8 cellular contexts compared by ENCODE assay signal in genomic region chr19:39409207-39409885, GRCh38. TPM values are rescaled to one million over a fixed set of nuclear protein-coding genes. Genes with fewer than 3 reads are reported as not detected.
DNase-seq lines count a peak whose midpoint lies in the region; ATAC-seq and TF ChIP-seq lines count a peak whose summit lies in the region.

No MANE protein-coding gene starts in this region.

- peak overlapping the region; percentile 54 for H4K8ac ChIP-seq in neuronal stem cell (ENCODE audit: low read depth, low read length)

- CTCF ChIA-PET in CD4-positive, alpha-beta T cell (lab: Charles Lee), result interaction anchor here (3.4 kb wide), 1 partner anchor 12 kb away, joined by 21 read pairs; no protein-coding TSS in a partner anchor

- H3K4ac ChIP-seq in neuronal stem cell (ENCODE audit: low read length), result no peak overlapping the region

- peak overlapping the region; percentile 84 for H3K4me2 ChIP-seq in neuronal stem cell (ENCODE audit: insufficient read depth, low read length, poor library complexity, severe bottlenecking)

- intact Hi-C loops in CD4-positive, alpha-beta T cell (cut with DNase I, micrococcal nuclease), result no loop called here
- intact Hi-C loops in testis (cut with DNase I; ENCODE audit: low total_unique reads), result no loop called here

- peak; percentile 5 for ATAC-seq in CD4-positive, alpha-beta T cell (ENCODE audit: poor library complexity)
- ATAC-seq in foreskin keratinocyte, result peak; percentile 11
- ATAC-seq in GM21619 (IDR thresholded peaks at IDR 0.05; ENCODE audit: unreplicated experiment), result no peak

- H3K27ac Mint-ChIP-seq in CD4-positive, alpha-beta T cell, result peak overlapping the region; percentile 98

- H3K14ac ChIP-seq in neuronal stem cell (ENCODE audit: low read length), result no peak overlapping the region

- under 1% methylated on average over 44 of the region's 47 CpGs for WGBS in HUES64
- no CpG with 5 or more reads among the region's 47 CpGs for WGBS in neuronal stem cell (ENCODE audit: extremely low coverage in 2 of 2, insufficient read length in 2 of 2, insufficient replicate concordance in 1 of 2), 2 donors
- WGBS in testis, 2 donors, result 1% methylated on average over 12 to 29 of the region's 47 CpGs

- H3K27me3 Mint-ChIP-seq in CD4-positive, alpha-beta T cell, result peaks cover 12% of the 10 kb centered on the region

- TF ChIP-seq POLR2A in Peyer's patch (IDR thresholded peaks at IDR 0.05) (peak; percentile 79 to 94), testis (IDR thresholded peaks at IDR 0.05) (no peak)

- peak overlapping the region; percentile 87 for H3K4me3 ChIP-seq in HUES64 (ENCODE audit: low read length)
- H3K4me3 ChIP-seq in Peyer's patch, result peak overlapping the region; percentile 78 to 96 (median 92)
- peak overlapping the region in 1 of 2 donors; percentile 79 for H3K4me3 ChIP-seq in neuronal stem cell (ENCODE audit: low read length in 2 of 2)
- peak overlapping the region; percentile 68 to 92 for H3K4me3 ChIP-seq in testis

- peaks cover 6% of the 10 kb centered on the region for H3K79me1 ChIP-seq in neuronal stem cell (ENCODE audit: low read depth, low read length)

- no peaks in the 10 kb centered on the region for H3K9me3 ChIP-seq in CD4-positive, alpha-beta T cell (ENCODE audit: control insufficient read depth, low read length)
- H3K9me3 ChIP-seq in HUES64 (ENCODE audit: insufficient read depth, low read depth, low read length), result no peaks in the 10 kb centered on the region
- H3K9me3 ChIP-seq in Peyer's patch, result no peaks in the 10 kb centered on the region
- H3K9me3 ChIP-seq in neuronal stem cell (replicated peaks in 1 of 2; ENCODE audit: control insufficient read depth in 2 of 2, insufficient read depth in 1 of 2, low read depth in 1 of 2, low read length in 2 of 2), result no peaks in the 10 kb centered on the region
- no peaks in the 10 kb centered on the region for H3K9me3 ChIP-seq in testis

- H2AFZ ChIP-seq in neuronal stem cell (ENCODE audit: low read length), result peak overlapping the region; percentile 50

- H3K4me1 Mint-ChIP-seq in CD4-positive, alpha-beta T cell (ENCODE audit: low read depth), result peaks cover 54% of the 10 kb centered on the region

- no peak for TF ChIP-seq CTCF in CD4-positive, alpha-beta T cell (IDR thresholded peaks at IDR 0.05)
- TF ChIP-seq CTCF in Peyer's patch (IDR thresholded peaks at IDR 0.05) (peak in 1 of 6 experiments; percentile 9), foreskin keratinocyte (conservative IDR thresholded peaks at IDR 0.05) (no peak), testis (IDR thresholded peaks at IDR 0.05) (no peak)

- H2BK5ac ChIP-seq in neuronal stem cell (ENCODE audit: low read length), result no peak overlapping the region

- no peaks in the 10 kb centered on the region for H3K27me3 ChIP-seq in CD4-positive, alpha-beta T cell (ENCODE audit: control insufficient read depth, insufficient read depth, low read length)
- H3K27me3 ChIP-seq in HUES64 (ENCODE audit: insufficient read depth, low read length) (no peaks in the 10 kb centered on the region), Peyer's patch (no peaks in the 10 kb centered on the region), foreskin keratinocyte (no peaks in the 10 kb centered on the region), neuronal stem cell (ENCODE audit: control insufficient read depth in 3 of 3, insufficient read depth in 3 of 3, low read depth in 1 of 3, low read length in 3 of 3) (peaks cover 0 to 24% (median 0%) of the 10 kb centered on the region in 3 experiments), testis (no peaks in the 10 kb centered on the region)

- H2BK12ac ChIP-seq in neuronal stem cell (ENCODE audit: low read length), result peak overlapping the region; percentile 43

- peak overlapping the region; percentile 51 for H2BK120ac ChIP-seq in neuronal stem cell (ENCODE audit: low read depth, low read length)

- H3K9me3 Mint-ChIP-seq in CD4-positive, alpha-beta T cell, result no peaks in the 10 kb centered on the region

- peak overlapping the region; percentile 96 for H3K18ac ChIP-seq in neuronal stem cell (ENCODE audit: low read length)

- H3K9ac ChIP-seq in HUES64 (ENCODE audit: low read depth, low read length) (peak overlapping the region; percentile 90), neuronal stem cell (ENCODE audit: low read depth, low read length, poor library complexity) (peak overlapping the region; percentile 67)

- peaks cover 73% of the 10 kb centered on the region for H3K36me3 Mint-ChIP-seq in CD4-positive, alpha-beta T cell (ENCODE audit: low read depth)

- H3K4me3 Mint-ChIP-seq in CD4-positive, alpha-beta T cell, result peak overlapping the region; percentile 99

- H4K91ac ChIP-seq in neuronal stem cell (ENCODE audit: low read depth, low read length, poor library complexity), result no peak overlapping the region

- H3K36me3 ChIP-seq in HUES64 (ENCODE audit: insufficient read depth, low read length), result no peaks in the 10 kb centered on the region
- peaks cover 0 to 20% (median 4%) of the 10 kb centered on the region in 3 donors for H3K36me3 ChIP-seq in Peyer's patch
- peaks cover 0 to 7% of the 10 kb centered on the region in 2 donors for H3K36me3 ChIP-seq in neuronal stem cell (replicated peaks in 1 of 2; ENCODE audit: control insufficient read depth in 2 of 2, insufficient read depth in 2 of 2, low read length in 2 of 2)
- H3K36me3 ChIP-seq in testis (ENCODE audit: low read depth, missing control alignments), result no peaks in the 10 kb centered on the region

- peak overlapping the region; percentile 89 for H2BK15ac ChIP-seq in neuronal stem cell (ENCODE audit: low read length)

- H2AK5ac ChIP-seq in neuronal stem cell (ENCODE audit: low read depth, low read length), result peak overlapping the region; percentile 56

- H3K27ac ChIP-seq in CD4-positive, alpha-beta T cell (ENCODE audit: low read depth, low read length), result peak overlapping the region; percentile 100
- H3K27ac ChIP-seq in HUES64 (ENCODE audit: low read depth, low read length), result peak overlapping the region; percentile 97
- H3K27ac ChIP-seq in Peyer's patch, result peak overlapping the region; percentile 98 to 100 (median 100)
- H3K27ac ChIP-seq in foreskin keratinocyte, result peak overlapping the region; percentile 97
- no peak overlapping the region for H3K27ac ChIP-seq in neuronal stem cell (replicated peaks; ENCODE audit: low read length)
- peak overlapping the region; percentile 89 to 95 for H3K27ac ChIP-seq in testis

- H3K4me1 ChIP-seq in HUES64 (ENCODE audit: insufficient read depth, low read length), result peaks cover 35% of the 10 kb centered on the region
- peaks cover 0 to 43% (median 30%) of the 10 kb centered on the region in 4 donors for H3K4me1 ChIP-seq in Peyer's patch
- peaks cover 3% of the 10 kb centered on the region for H3K4me1 ChIP-seq in foreskin keratinocyte
- H3K4me1 ChIP-seq in neuronal stem cell (ENCODE audit: control insufficient read depth in 2 of 2, insufficient read depth in 1 of 2, low read depth in 1 of 2, low read length in 2 of 2), result peaks cover 17 to 30% of the 10 kb centered on the region in 2 donors
- peaks cover 30% of the 10 kb centered on the region for H3K4me1 ChIP-seq in testis

- DNase-seq in CD4-positive, alpha-beta T cell, result peak; percentile 78 to 91 (median 86)
- peak; percentile 89 to 97 (median 97) for DNase-seq in Peyer's patch
- DNase-seq in activated naive CD4-positive, alpha-beta T cell (lab: John Stamatoyannopoulos, UW), result peak; percentile 45 to 80 (median 66)
- peak; percentile 85 to 93 for DNase-seq in foreskin keratinocyte
- no peak for DNase-seq in neuronal stem cell (ENCODE audit: low spot score)
- peak; percentile 90 for DNase-seq in testis

- peak overlapping the region; percentile 86 for H3K23ac ChIP-seq in neuronal stem cell (ENCODE audit: low read depth, low read length, poor library complexity)

- POLR2A ChIA-PET in CD4-positive, alpha-beta T cell (lab: Charles Lee), result interaction anchor here (0.7 to 9.4 kb wide), 6 partner anchors 10 to 67 kb away, joined by 3 to 144 read pairs (median 43); partner anchors contain the start of genes MED29, PAF1, RPS16 and SAMD4B

RNA-seq across cellular contexts. Expression of gene ZFP36, which starts 2.7 kb away (rescaled TPM):
- total RNA-seq in CD4-positive, alpha-beta T cell, result 1,000 to 10,000 TPM; 1,278 to 1,362 TPM
- 4.4 TPM for polyA plus RNA-seq in HUES64 (2013, experiment 1 of 2)
- polyA plus RNA-seq in HUES64 (2013, experiment 2 of 2), result 4.9 TPM
- 100 to 1,000 TPM; 183 to 682 (median 309) TPM for total RNA-seq in Peyer's patch
- total RNA-seq in foreskin keratinocyte, result 35.0 and 38.1 TPM in 2 replicates
- 44.5 and 56.1 TPM in 2 replicates for polyA plus RNA-seq in foreskin keratinocyte
- polyA plus RNA-seq in neuronal stem cell (2013, experiment 1 of 2), result 6.0 TPM
- 6.1 TPM for polyA plus RNA-seq in neuronal stem cell (2013, experiment 2 of 2)
- 10 to 100 TPM; 46.4 to 90.9 TPM for total RNA-seq in testis
- polyA plus RNA-seq in testis (ENCODE audit: insufficient read depth, low read depth, low replicate concordance), result 77.7 TPM

RNA-seq across cellular contexts. Expression of gene PLEKHG2, which starts 3.1 kb away (rescaled TPM):
- 10 to 100 TPM; 80.6 to 81.4 TPM for total RNA-seq in CD4-positive, alpha-beta T cell
- polyA plus RNA-seq in HUES64 (2013, experiment 1 of 2), result 39.8 TPM
- 46.8 TPM for polyA plus RNA-seq in HUES64 (2013, experiment 2 of 2)
- 10 to 100 TPM in 3 of 4 donors, 1 to 10 TPM in 1; 7.7 to 42.1 (median 16.1) TPM for total RNA-seq in Peyer's patch
- 19.9 and 26.4 TPM in 2 replicates for total RNA-seq in foreskin keratinocyte
- polyA plus RNA-seq in foreskin keratinocyte, result 8.4 and 14.0 TPM in 2 replicates
- 33.5 TPM for polyA plus RNA-seq in neuronal stem cell (2013, experiment 1 of 2)
- 33.9 TPM for polyA plus RNA-seq in neuronal stem cell (2013, experiment 2 of 2)
- total RNA-seq in testis, result 10 to 100 TPM; 22.6 to 32.8 TPM
- 29.2 TPM for polyA plus RNA-seq in testis (ENCODE audit: insufficient read depth, low read depth, low replicate concordance)

RNA-seq across cellular contexts. Expression of gene MED29, which starts 18.2 kb away (rescaled TPM):
- 10 to 100 TPM; 45.0 to 46.1 TPM for total RNA-seq in CD4-positive, alpha-beta T cell
- polyA plus RNA-seq in HUES64 (2013, experiment 1 of 2), result 26.0 TPM
- polyA plus RNA-seq in HUES64 (2013, experiment 2 of 2), result 27.6 TPM
- 10 to 100 TPM; 25.4 to 52.8 (median 41.0) TPM for total RNA-seq in Peyer's patch
- 15.2 and 16.9 TPM in 2 replicates for total RNA-seq in foreskin keratinocyte
- polyA plus RNA-seq in foreskin keratinocyte, result 17.6 and 18.7 TPM in 2 replicates
- 34.2 TPM for polyA plus RNA-seq in neuronal stem cell (2013, experiment 1 of 2)
- polyA plus RNA-seq in neuronal stem cell (2013, experiment 2 of 2), result 32.9 TPM
- total RNA-seq in testis, result 10 to 100 TPM; 46.1 to 53.5 TPM
- polyA plus RNA-seq in testis (ENCODE audit: insufficient read depth, low read depth, low replicate concordance), result 38.9 TPM

RNA-seq across cellular contexts. Expression of gene PAF1, which starts 18.4 kb away (rescaled TPM):
- total RNA-seq in CD4-positive, alpha-beta T cell, result 100 to 1,000 TPM in 1 of 2 experiments, 10 to 100 TPM in 1; 99.6 to 101 TPM
- polyA plus RNA-seq in HUES64 (2013, experiment 1 of 2), result 36.1 TPM
- polyA plus RNA-seq in HUES64 (2013, experiment 2 of 2), result 33.1 TPM
- 10 to 100 TPM; 22.2 to 47.3 (median 37.7) TPM for total RNA-seq in Peyer's patch
- total RNA-seq in foreskin keratinocyte, result 41.2 and 54.8 TPM in 2 replicates
- polyA plus RNA-seq in foreskin keratinocyte, result 47.2 and 55.4 TPM in 2 replicates
- 29.8 TPM for polyA plus RNA-seq in neuronal stem cell (2013, experiment 1 of 2)
- 30.0 TPM for polyA plus RNA-seq in neuronal stem cell (2013, experiment 2 of 2)
- total RNA-seq in testis, result 10 to 100 TPM; 70.7 to 74.6 TPM
- polyA plus RNA-seq in testis (ENCODE audit: insufficient read depth, low read depth, low replicate concordance), result 154 TPM

RNA-seq across cellular contexts. Expression of gene RPS16, which starts 26.4 kb away (rescaled TPM):
- 1,000 to 10,000 TPM; 4,625 to 4,839 TPM for total RNA-seq in CD4-positive, alpha-beta T cell
- 2,127 TPM for polyA plus RNA-seq in HUES64 (2013, experiment 1 of 2)
- 2,103 TPM for polyA plus RNA-seq in HUES64 (2013, experiment 2 of 2)
- 1,000 to 10,000 TPM in 1 of 4 donors, 100 to 1,000 TPM in 3; 443 to 1,406 (median 686) TPM for total RNA-seq in Peyer's patch
- 178 and 323 TPM in 2 replicates for total RNA-seq in foreskin keratinocyte
- 2,748 and 2,922 TPM in 2 replicates for polyA plus RNA-seq in foreskin keratinocyte
- 4,379 TPM for polyA plus RNA-seq in neuronal stem cell (2013, experiment 1 of 2)
- 4,439 TPM for polyA plus RNA-seq in neuronal stem cell (2013, experiment 2 of 2)
- 1,000 to 10,000 TPM in 1 of 2 donors, 100 to 1,000 TPM in 1; 628 to 1,122 TPM for total RNA-seq in testis
- polyA plus RNA-seq in testis (ENCODE audit: insufficient read depth, low read depth, low replicate concordance), result 1,146 TPM
